Comparison of ENCODE assay signal across 8 cellular contexts in the genomic region with DNA sequence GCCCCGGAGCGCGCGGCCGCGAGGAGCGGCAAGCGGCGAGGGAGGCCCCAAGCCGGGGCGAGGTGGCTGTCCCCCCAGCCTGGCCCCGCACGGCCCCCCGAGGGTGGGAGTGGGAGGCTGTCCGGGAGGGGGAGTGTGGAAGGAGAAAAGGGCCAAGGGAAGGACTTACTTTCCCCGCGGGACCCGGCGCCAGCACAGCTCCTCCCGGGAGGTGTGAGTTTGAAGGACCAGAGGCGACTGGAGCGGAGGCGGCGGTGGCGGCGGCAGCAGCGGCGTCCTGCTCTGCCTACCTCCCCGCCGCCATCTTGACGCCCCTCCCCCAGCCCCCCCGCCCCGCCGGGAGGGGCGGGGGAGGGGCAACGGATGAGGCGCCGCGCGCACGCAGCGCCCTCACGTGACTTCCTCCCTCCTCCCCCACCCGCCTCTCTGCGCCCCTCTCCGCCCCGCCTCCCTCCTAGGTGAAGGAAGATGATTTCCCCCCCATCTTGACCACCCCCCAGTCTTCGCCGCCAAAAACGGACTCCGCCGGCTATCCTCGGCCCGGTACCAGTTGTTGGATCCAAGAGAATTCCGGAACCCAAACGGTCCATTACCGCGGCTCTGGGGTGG. TPM values are rescaled to one million over a fixed set of nuclear protein-coding genes. Genes with fewer than 3 reads are reported as not detected.
DNase-seq lines count a peak whose midpoint lies in the region; ATAC-seq and TF ChIP-seq lines count a peak whose summit lies in the region.

A gene (minus strand): TSS at position 316 of the 609 bp plus-strand sequence. CDS start 14,406 bp downstream, outside the sequence.

- H3K27ac ChIP-seq in psoas muscle (peak within 1 kb of the TSS; percentile 85), urinary bladder (ENCODE audit: low read depth) (peak within 1 kb of the TSS; percentile 93)

- H3K4me1 ChIP-seq in psoas muscle (peaks cover 18% of the 10 kb centered on the region), urinary bladder (ENCODE audit: insufficient read depth) (no peaks in the 10 kb centered on the region)

- intact Hi-C loops in left ventricle myocardium superior (cut with micrococcal nuclease): no loop called here
- intact Hi-C loops in psoas muscle (cut with DNase I): no loop called here

- DNase-seq in GF-D8 (lab: John Stamatoyannopoulos, UW) (peak; percentile 72), NCI-H1417 (lab: John Stamatoyannopoulos, UW) (peak; percentile 95 to 98 (median 98)), SW480 (ENCODE audit: low spot score) (peak; percentile 84), amniotic epithelial cell (ENCODE audit: low read depth) (peak; percentile 79), left ventricle myocardium superior (peak; percentile 93), psoas muscle (peak; percentile 91 to 96)

- no peaks in the 10 kb centered on the region for H3K9me3 ChIP-seq in psoas muscle

- H3K36me3 ChIP-seq in psoas muscle (ENCODE audit: insufficient read depth in 1 of 2, low read depth in 1 of 2) (peaks cover 0 to 2% of the 10 kb centered on the region in 2 donors), urinary bladder (ENCODE audit: insufficient read depth) (no peaks in the 10 kb centered on the region)

- H3K27me3 ChIP-seq in psoas muscle (ENCODE audit: insufficient read depth in 3 of 3, low read length in 2 of 3): no peaks in the 10 kb centered on the region

- H3K4me3 ChIP-seq in psoas muscle (peak within 1 kb of the TSS; percentile 95), urinary bladder (ENCODE audit: low read depth, low read length) (peak within 1 kb of the TSS; percentile 90)

- ATAC-seq in HG02571 (IDR thresholded peaks at IDR 0.05; ENCODE audit: unreplicated experiment): peak; percentile 30
- peak; percentile 88 for ATAC-seq in left ventricle myocardium superior
- peak; percentile 87 to 91 (median 90) for ATAC-seq in psoas muscle

- WGBS in psoas muscle, 3 donors: 0 to 1% (median 0%) methylated on average over 22 to 55 of the region's 58 CpGs
- WGBS in urinary bladder: under 1% methylated on average over 58 of the region's 58 CpGs

- no peak for TF ChIP-seq CTCF in psoas muscle (IDR thresholded peaks at IDR 0.05)

RNA-seq across cellular contexts. Expression of the gene that starts here (rescaled TPM):
- 29.4 TPM for total RNA-seq in left ventricle myocardium superior
- 10 to 100 TPM; 29.3 to 37.5 (median 31.2) TPM for total RNA-seq in psoas muscle
- polyA plus RNA-seq in psoas muscle: 10 to 100 TPM in 2 of 3 donors, 1 to 10 TPM in 1; 6.8 to 49.6 (median 15.0) TPM
- 30.2 TPM for total RNA-seq in urinary bladder
- 7.1 TPM for polyA plus RNA-seq in urinary bladder

Comparison
In these comparisons a context has a peak if more than half of its experiments do, and no peak if none do; other contexts are left out.
1. Peak in every context shown above with its lines: DNase-seq, ATAC-seq, H3K4me3 ChIP-seq and H3K27ac ChIP-seq.
2. ATAC-seq: peak in every context shown above with its lines; median percentile 90 in psoas muscle; 88 in left ventricle myocardium superior; 30 in HG02571.